Comparison of ENCODE assay signal across 25 cellular contexts in genomic region chr11:127274328-127274676, GRCh38.
"Had no signal": no experiment of that assay in that cellular context is flagged by ENCODE, and none has a peak within 500 bp of the region (broad histone marks: within the 10 kb centered on the region; RNA-seq: fewer than 3 reads in every experiment).

No MANE protein-coding gene starts in this region.

- H3K4me3 ChIP-seq: lung, neural progenitor cell, sigmoid colon, smooth muscle cell, stomach, suprapubic skin, tibial nerve, uterus had no signal

- H3K27ac ChIP-seq: neural progenitor cell, sigmoid colon, stomach, suprapubic skin, tibial nerve, uterus had no signal

- ATAC-seq: activated CD4-positive, alpha-beta T cell treated with anti-CD3 and anti-CD28 coated beads for 36 hours; left lobe of liver; naive thymus-derived CD8-positive, alpha-beta T cell; stimulated activated memory B cell treated with anti-CD40 and anti-IgM and Interleukin-4, amounts not matched to agents 10 μg/mL and 1 μg/mL and 100 μg/mL, for 72 hours had no signal

- H3K9me3 ChIP-seq: sigmoid colon, stomach, suprapubic skin, tibial nerve, uterus had no signal

- DNase-seq: activated B cell treated with CpG ODN at 0.5 μM for 24 hours; activated CD4-positive, alpha-beta T cell treated with anti-CD3 and anti-CD28 coated beads for 36 hours; activated CD4-positive, alpha-beta T cell treated with anti-CD3 and anti-CD28 coated beads, Interleukin-2, amount 50 U/mL, for 4 hours; activated CD8-positive, alpha-beta memory T cell treated with anti-CD3 and anti-CD28 coated beads for 24 hours; activated CD8-positive, alpha-beta memory T cell treated with anti-CD3 and anti-CD28 coated beads, Interleukin-2, amount 50 U/mL, for 4 hours; activated naive CD4-positive, alpha-beta T cell treated with anti-CD3 and anti-CD28 coated beads for 36 hours; activated naive CD8-positive, alpha-beta T cell treated with anti-CD3 and anti-CD28 coated beads, Interleukin-2, amount 10 ng/mL, durations not matched to agents 7 days and 5 days; activated T-cell treated with anti-CD3 and anti-CD28 coated beads, Interleukin-2, amount 50 U/mL, for 48 hours; amniotic stem cell; erythroblast; foreskin melanocyte; naive thymus-derived CD8-positive, alpha-beta T cell; retina; sigmoid colon; stimulated activated CD4-positive, alpha-beta T cell treated with anti-CD3 and anti-CD28 coated beads, Interleukin-15, amount 100 ng/mL, for 24 hours; stomach; T1000; uterus had no signal

- H3K36me3 ChIP-seq: neural progenitor cell, sigmoid colon, stomach, suprapubic skin, tibial nerve, uterus had no signal

- H3K4me1 ChIP-seq: sigmoid colon, stomach, suprapubic skin, tibial nerve, uterus had no signal

- H3K27me3 ChIP-seq: neural progenitor cell, sigmoid colon, stomach, tibial nerve, uterus had no signal
